ENCODE assay signal across 8 cellular contexts in genomic region chr19:11088508-11089253, GRCh38. TPM values are rescaled to one million over a fixed set of nuclear protein-coding genes. Genes with fewer than 3 reads are reported as not detected.
DNase-seq lines count a peak whose midpoint lies in the region; ATAC-seq and TF ChIP-seq lines count a peak whose summit lies in the region.

No MANE protein-coding gene starts in this region.

- 15 to 22% methylated on average over 6 of the region's 11 CpGs for WGBS in mesodermal cell (ENCODE audit: insufficient coverage in 2 of 2), 2 experiments
- WGBS in urinary bladder, result 13% methylated on average over 11 of the region's 11 CpGs

- peaks cover 42% of the 10 kb centered on the region for H3K79me2 ChIP-seq in MM.1S (ENCODE audit: low read length)

- no peak for TF ChIP-seq CTCF in MM.1S (IDR thresholded peaks at IDR 0.05; ENCODE audit: low read length)

- no peaks in the 10 kb centered on the region for H3K27me3 ChIP-seq in BLaER1 treated with 17β-estradiol and CSF1 and Interleukin-3, amounts not matched to agents 10 nM and 100 nM
- H3K27me3 ChIP-seq in MM.1S (replicated peaks; ENCODE audit: insufficient read depth, low read length), result no peaks in the 10 kb centered on the region

- peaks cover 62 to 77% (median 72%) of the 10 kb centered on the region in 10 experiments for H3K4me1 ChIP-seq in BLaER1 treated with 17β-estradiol and CSF1 and Interleukin-3, amounts not matched to agents 10 nM and 100 nM
- H3K4me1 ChIP-seq in MM.1S (ENCODE audit: low read length) (peaks cover 22% of the 10 kb centered on the region), mesodermal cell (ENCODE audit: control insufficient read depth, insufficient read depth, low read length, poor library complexity, severe bottlenecking) (peaks cover 27% of the 10 kb centered on the region), urinary bladder (ENCODE audit: insufficient read depth) (no peaks in the 10 kb centered on the region)

- peak overlapping the region; percentile 70 to 100 (median 96); a peak in 21 of 22 replicates for H3K27ac ChIP-seq in BLaER1 treated with 17β-estradiol and CSF1 and Interleukin-3, amounts not matched to agents 10 nM and 100 nM
- H3K27ac ChIP-seq in MM.1S (ENCODE audit: low read length) (peak overlapping the region; percentile 95), cingulate gyrus (ENCODE audit: low read depth, low read length) (peak overlapping the region; percentile 89), mesodermal cell (ENCODE audit: low read depth, low read length, severe bottlenecking) (peak overlapping the region; percentile 98), urinary bladder (ENCODE audit: low read depth) (peak overlapping the region; percentile 42)

- H3K4me3 ChIP-seq in BLaER1 treated with 17β-estradiol and CSF1 and Interleukin-3, amounts not matched to agents 10 nM and 100 nM, result peak overlapping the region; percentile 69 to 98 (median 90)
- H3K4me3 ChIP-seq in MM.1S (ENCODE audit: low read length), result peak overlapping the region; percentile 76
- peak overlapping the region; percentile 99 for H3K4me3 ChIP-seq in mesodermal cell (ENCODE audit: extremely low read depth, insufficient read depth, low read length, poor library complexity, severe bottlenecking)
- H3K4me3 ChIP-seq in urinary bladder (ENCODE audit: low read depth, low read length), result peak overlapping the region; percentile 51

- peak overlapping the region; percentile 72 to 92 (median 83) for H3K4me2 ChIP-seq in BLaER1 treated with 17β-estradiol and CSF1 and Interleukin-3, amounts not matched to agents 10 nM and 100 nM
- H3K4me2 ChIP-seq in MM.1S (ENCODE audit: low read depth, low read length), result peak overlapping the region; percentile 59

- H3K36me3 ChIP-seq in BLaER1 treated with 17β-estradiol and CSF1 and Interleukin-3, amounts not matched to agents 10 nM and 100 nM, result peaks cover 0 to 33% (median 31%) of the 10 kb centered on the region in 11 experiments; a peak in 17 of 22 replicates
- H3K36me3 ChIP-seq in MM.1S (replicated peaks; ENCODE audit: insufficient read depth, low read length) (no peaks in the 10 kb centered on the region; the same call in 1 of the 2 replicates), mesodermal cell (ENCODE audit: control insufficient read depth, insufficient read depth, low read length) (peaks cover 34% of the 10 kb centered on the region), urinary bladder (ENCODE audit: insufficient read depth) (no peaks in the 10 kb centered on the region)

- DNase-seq in MM.1S (no peak), cerebellum (ENCODE audit: low spot score) (no peak)

- H4K20me1 ChIP-seq in BLaER1 treated with 17β-estradiol and CSF1 and Interleukin-3, amounts not matched to agents 10 nM and 100 nM, result peaks cover 0 to 33% (median 26%) of the 10 kb centered on the region in 11 experiments; a peak in 16 of 22 replicates
- H4K20me1 ChIP-seq in MM.1S (ENCODE audit: insufficient read depth, low read length), result 0 out of 2 replicates have a peak, but pooled peaks cover 4% of the 10 kb centered on the region

- peaks cover 41% of the 10 kb centered on the region for H3F3A ChIP-seq in MM.1S (ENCODE audit: insufficient read depth, low read length)

- no peaks in the 10 kb centered on the region for H3K9me2 ChIP-seq in MM.1S (replicated peaks; ENCODE audit: insufficient read depth, low read length)

- peak overlapping the region; percentile 57 for H2AFZ ChIP-seq in MM.1S (ENCODE audit: low read length)

- H3K9me3 ChIP-seq in BLaER1 treated with 17β-estradiol and CSF1 and Interleukin-3, amounts not matched to agents 10 nM and 100 nM (replicated peaks in 1 of 11), result no peaks in the 10 kb centered on the region
- H3K9me3 ChIP-seq in MM.1S (replicated peaks; ENCODE audit: insufficient read depth, low read length), result no peaks in the 10 kb centered on the region
- H3K9me3 ChIP-seq in mesodermal cell (ENCODE audit: control insufficient read depth, low read length), result no peaks in the 10 kb centered on the region

- peak overlapping the region; percentile 91 to 100 (median 97); a peak in 21 of 22 replicates for H3K9ac ChIP-seq in BLaER1 treated with 17β-estradiol and CSF1 and Interleukin-3, amounts not matched to agents 10 nM and 100 nM
- peak overlapping the region; percentile 98 for H3K9ac ChIP-seq in MM.1S (ENCODE audit: low read length)

- ATAC-seq in HG02623 (IDR thresholded peaks at IDR 0.05; ENCODE audit: unreplicated experiment) (no peak), GM18867 (IDR thresholded peaks at IDR 0.05; ENCODE audit: unreplicated experiment) (no peak)

RNA-seq across cellular contexts. Expression of gene LDLR, which starts 0.6 kb away (rescaled TPM):
- 180 TPM for polyA plus RNA-seq in mesodermal cell (2013, experiment 1 of 2)
- 159 TPM for polyA plus RNA-seq in mesodermal cell (2013, experiment 2 of 2)
- 48.6 TPM for total RNA-seq in urinary bladder
- 44.9 TPM for polyA plus RNA-seq in urinary bladder
- total RNA-seq in cerebellum, result 36.6 TPM

Comparison
In these comparisons a context has a peak if more than half of its experiments do, and no peak if none do; other contexts are left out.
1. H3K27ac ChIP-seq: peak in every context shown above with its lines; median percentile 98 in mesodermal cell; 96 in BLaER1 treated with 17β-estradiol and CSF1 and Interleukin-3, amounts not matched to agents 10 nM and 100 nM; 95 in MM.1S; 89 in cingulate gyrus; 42 in urinary bladder.